In the genomic region with DNA sequence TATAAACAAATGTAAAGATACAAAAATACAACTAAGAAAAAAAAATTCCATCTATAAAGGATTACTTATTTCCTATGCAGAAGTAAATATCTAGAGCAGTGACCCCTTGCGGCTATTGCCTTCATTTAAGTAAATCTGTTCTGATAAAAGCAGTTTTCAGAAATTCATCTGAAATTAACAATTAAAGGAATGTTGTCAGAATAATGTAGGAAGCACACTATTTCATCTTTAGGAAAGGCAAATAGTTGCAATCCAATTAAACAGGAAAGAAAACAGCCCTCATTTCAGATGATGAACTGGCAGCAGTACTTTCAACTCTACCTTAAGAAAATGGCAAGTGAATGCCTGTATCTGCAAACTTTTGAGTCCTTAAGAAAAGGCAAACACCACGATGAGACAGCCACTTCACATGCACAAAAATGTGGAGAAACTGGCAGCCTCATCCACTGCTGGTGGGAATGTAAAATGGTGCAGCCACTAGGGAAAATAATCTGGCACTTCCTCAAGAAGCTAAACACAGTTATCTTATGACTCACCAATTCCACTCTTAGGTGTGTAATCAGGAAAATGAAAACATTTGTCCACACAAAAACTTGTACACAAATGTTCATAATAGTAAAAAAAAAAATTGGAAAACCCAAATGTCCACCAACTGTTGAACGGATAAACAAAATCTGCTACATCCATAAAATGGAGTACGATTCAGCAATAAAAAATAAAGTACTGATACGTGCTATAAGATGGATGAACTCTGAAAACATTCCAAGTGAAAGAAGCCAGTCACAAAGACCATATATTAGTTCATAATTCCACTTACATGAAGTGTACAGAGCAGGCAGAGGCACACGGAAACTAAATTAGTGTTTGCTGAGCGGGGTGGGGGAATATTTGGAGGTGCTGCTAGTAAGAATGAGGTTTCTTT, we compare ENCODE assay signal across 8 cellular contexts. TPM values are rescaled to one million over a fixed set of nuclear protein-coding genes. Genes with fewer than 3 reads are reported as not detected.
DNase-seq lines count a peak whose midpoint lies in the region; ATAC-seq and TF ChIP-seq lines count a peak whose summit lies in the region.

No MANE protein-coding gene starts in this region.

- peaks cover 46% of the 10 kb centered on the region for H3K79me2 ChIP-seq in OCI-LY1 (ENCODE audit: insufficient read depth, low read length)

- peak overlapping the region; percentile 96 for H3K4me2 ChIP-seq in OCI-LY1 (ENCODE audit: low read length)

- no peaks in the 10 kb centered on the region for H4K20me1 ChIP-seq in OCI-LY1 (ENCODE audit: insufficient read depth, low read length)

- H3K9me3 ChIP-seq in heart right ventricle (no peaks in the 10 kb centered on the region), OCI-LY1 (ENCODE audit: low read length) (no peaks in the 10 kb centered on the region)

- no peaks in the 10 kb centered on the region for H3F3A ChIP-seq in OCI-LY1 (ENCODE audit: insufficient read depth, low read length)

- H3K36me3 ChIP-seq in heart right ventricle (peaks cover 0 to 47% (median 8%) of the 10 kb centered on the region in 9 donors), OCI-LY1 (ENCODE audit: insufficient read depth, low read length) (peaks cover 47% of the 10 kb centered on the region)

- DNase-seq in heart right ventricle = no peak
- no peak for DNase-seq in Right ventricle myocardium superior
- DNase-seq in epithelial cell of prostate (ENCODE audit: low read depth, low spot score) = peak; percentile 33
- peak; percentile 71 for DNase-seq in non-pigmented ciliary epithelial cell (ENCODE audit: low read depth)
- DNase-seq in NCI-H146 treated with DMSO at 0.1 percent for 48 hours (lab: John Stamatoyannopoulos, UW; ENCODE audit: unreplicated experiment) = no peak
- DNase-seq in hippocampal formation (lab: John Stamatoyannopoulos, UW) = no peak
- no peak for DNase-seq in UCSD-AML1 (lab: John Stamatoyannopoulos, UW; ENCODE audit: unreplicated experiment)

- TF ChIP-seq CTCF in heart right ventricle (IDR thresholded peaks at IDR 0.05) (peak in 7 of 9 donors; percentile 10 to 52 (median 41)), OCI-LY1 (IDR thresholded peaks at IDR 0.05; ENCODE audit: low read length) (peak; percentile 72)

- no peak overlapping the region for H2AFZ ChIP-seq in OCI-LY1 (ENCODE audit: low read length)

- peak overlapping the region in 9 of 10 donors; percentile 6 to 99 (median 98) for H3K27ac ChIP-seq in heart right ventricle
- peak overlapping the region; percentile 92 for H3K27ac ChIP-seq in OCI-LY1 (ENCODE audit: low read depth, low read length, poor library complexity, severe bottlenecking)
- H3K27ac ChIP-seq in epithelial cell of prostate = peak overlapping the region; percentile 95

- ATAC-seq in heart right ventricle = no peak
- no peak for ATAC-seq in Right ventricle myocardium superior (ENCODE audit: poor library complexity)

- intact Hi-C loops in heart right ventricle (cut with DNase I) = loop anchor here in 5 of 10 donors (10.0 kb wide), 3 partner anchors 136 to 474 kb away; a partner anchor contains a TSS
- intact Hi-C loops in Right ventricle myocardium superior (cut with DNase I) = loop anchor here (5.0 to 10.0 kb wide), 3 partner anchors 114 to 464 kb away; a partner anchor contains a TSS

- no peaks in the 10 kb centered on the region for H3K9me2 ChIP-seq in OCI-LY1 (ENCODE audit: low read depth, low read length)

- WGBS in heart right ventricle, 2 donors = 43% methylated on average over 7 of the region's 7 CpGs

- H3K27me3 ChIP-seq in heart right ventricle (no peaks in the 10 kb centered on the region), OCI-LY1 (ENCODE audit: insufficient read depth, low read length) (no peaks in the 10 kb centered on the region)

- peak overlapping the region; percentile 97 for H3K9ac ChIP-seq in OCI-LY1 (ENCODE audit: low read length)

- H3K4me3 ChIP-seq in heart right ventricle (peak overlapping the region in 9 of 10 donors; percentile 56 to 88 (median 72)), OCI-LY1 (ENCODE audit: low read depth, low read length, poor library complexity, severe bottlenecking) (peak overlapping the region; percentile 87)

- H3K4me1 ChIP-seq in heart right ventricle = peaks cover 0 to 45% (median 36%) of the 10 kb centered on the region in 9 donors
- H3K4me1 ChIP-seq in OCI-LY1 (ENCODE audit: insufficient read depth, low read length, severe bottlenecking) = peaks cover 42% of the 10 kb centered on the region

RNA-seq across cellular contexts. Expression of a gene that starts 2.0 kb away (rescaled TPM):
- total RNA-seq in heart right ventricle (1 to 10 TPM; 3.5 to 9.1 (median 6.2) TPM), Right ventricle myocardium superior (5.6 TPM)
- polyA plus RNA-seq in heart right ventricle = 1 to 10 TPM; 1.9 to 5.4 TPM

RNA-seq across cellular contexts. Expression of a gene that starts 7.6 kb away (rescaled TPM):
- total RNA-seq in heart right ventricle = 100 to 1,000 TPM in 7 of 10 donors, 10 to 100 TPM in 3; 86.3 to 163 (median 124) TPM
- polyA plus RNA-seq in heart right ventricle = 100 to 1,000 TPM in 1 of 2 donors, 10 to 100 TPM in 1; 82.5 to 121 TPM
- 82.1 TPM for total RNA-seq in Right ventricle myocardium superior

Comparison
In these comparisons a context has a peak if more than half of its experiments do, and no peak if none do; other contexts are left out.
1. DNase-seq: peak in epithelial cell of prostate (single experiment) and non-pigmented ciliary epithelial cell (single experiment); none in heart right ventricle (0 of 2), Right ventricle myocardium superior (single experiment), NCI-H146 treated with DMSO at 0.1 percent for 48 hours (single experiment), hippocampal formation (0 of 2) and UCSD-AML1 (single experiment).
2. Peak in every context shown above with its lines, with median percentiles within 50 percentile points of each other: H3K27ac ChIP-seq.